Comparison of ENCODE assay signal across 8 cellular contexts in the genomic region with DNA sequence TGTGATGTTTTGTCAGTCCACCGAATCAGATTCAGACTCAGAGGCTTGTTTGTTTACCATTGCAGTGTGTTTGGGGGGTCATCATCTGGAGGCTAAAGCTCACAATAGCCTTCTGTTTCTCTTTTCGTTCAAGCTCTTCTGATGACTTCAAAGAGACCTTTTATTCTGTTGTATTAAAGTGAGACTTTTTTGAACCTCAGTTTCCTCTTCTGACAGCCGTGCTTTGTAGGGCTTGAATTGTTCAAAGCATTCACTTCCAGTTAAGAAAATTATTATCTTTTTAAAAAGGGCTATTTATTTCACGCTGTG. TPM values are rescaled to one million over a fixed set of nuclear protein-coding genes. Genes with fewer than 3 reads are reported as not detected.
DNase-seq lines count a peak whose midpoint lies in the region; TF ChIP-seq lines count a peak whose summit lies in the region.

No MANE protein-coding gene starts in this region.

- H3K4me3 ChIP-seq in Caco-2 (ENCODE audit: low read depth, low read length): peak overlapping the region; percentile 73
- H3K4me3 ChIP-seq in epithelial cell of esophagus (ENCODE audit: low read length): peak overlapping the region; percentile 73

- no peaks in the 10 kb centered on the region for H3K36me3 ChIP-seq in Caco-2 (ENCODE audit: control insufficient read depth, insufficient read depth, low read length)

- intact Hi-C loops in Caco-2 (cut with micrococcal nuclease; ENCODE audit: unreplicated experiment): no loop called here

- BruUV-seq in Caco-2 (replicated peaks; lab: Mats Ljungman, UMichigan): no TSS peak

- H3K9me3 ChIP-seq in Caco-2: no peaks in the 10 kb centered on the region

- POLR2A ChIA-PET in Caco-2 (lab: Charles Lee): no interaction called here

- no peaks in the 10 kb centered on the region for H3K9me3 Mint-ChIP-seq in Caco-2 (ENCODE audit: unreplicated experiment)
- H3K9me3 Mint-ChIP-seq in osteocyte (ENCODE audit: unreplicated experiment): no peaks in the 10 kb centered on the region

- no peaks in the 10 kb centered on the region for H3K27me3 Mint-ChIP-seq in Caco-2 (ENCODE audit: insufficient read depth, unreplicated experiment)
- no peaks in the 10 kb centered on the region for H3K27me3 Mint-ChIP-seq in osteocyte (ENCODE audit: unreplicated experiment)

- peak overlapping the region; percentile 89 for H3K4me3 Mint-ChIP-seq in Caco-2 (ENCODE audit: unreplicated experiment)
- H3K4me3 Mint-ChIP-seq in osteocyte (ENCODE audit: unreplicated experiment): peak overlapping the region; percentile 99

- H3K27ac Mint-ChIP-seq in Caco-2 (ENCODE audit: unreplicated experiment) (no peak overlapping the region), osteocyte (ENCODE audit: unreplicated experiment) (peak overlapping the region; percentile 98)

- H3K27me3 ChIP-seq in Caco-2 (replicated peaks; ENCODE audit: control insufficient read depth, insufficient read depth, low read length): no peaks in the 10 kb centered on the region; the same call in 1 of the 2 replicates

- H3K36me3 Mint-ChIP-seq in Caco-2 (ENCODE audit: insufficient read depth, unreplicated experiment): peaks cover under 1% of the 10 kb centered on the region
- H3K36me3 Mint-ChIP-seq in osteocyte (ENCODE audit: unreplicated experiment): peaks cover 5% of the 10 kb centered on the region

- H3K4me1 ChIP-seq in Caco-2: no peaks in the 10 kb centered on the region

- DNase-seq in Caco-2: no peak
- DNase-seq in OCI-M1 (lab: John Stamatoyannopoulos, UW): peak; percentile 52
- no peak for DNase-seq in epithelial cell of esophagus (ENCODE audit: low read depth)
- no peak for DNase-seq in osteocyte (ENCODE audit: extremely low spot score, unreplicated experiment)
- DNase-seq in cerebellum (ENCODE audit: low spot score): no peak
- DNase-seq in COR-L47 (lab: John Stamatoyannopoulos, UW): no peak
- DNase-seq in HK-2 (ENCODE audit: unreplicated experiment): no peak
- DNase-seq in islet precursor cell: no peak

- CTCF ChIA-PET in Caco-2 (lab: Charles Lee): interaction anchor here (0.6 to 1.4 kb wide), 4 partner anchors 28 to 82 kb away, joined by 3 to 11 read pairs (median 4); a partner anchor contains a TSS

- no peak for TF ChIP-seq CTCF in Caco-2 (IDR thresholded peaks at IDR 0.05; ENCODE audit: insufficient read depth in 1 of 2, low read depth in 1 of 2, low read length in 1 of 2, severe bottlenecking in 1 of 2, unreplicated experiment in 1 of 2)
- TF ChIP-seq CTCF in epithelial cell of esophagus (IDR thresholded peaks at IDR 0.05; ENCODE audit: insufficient read depth, low read depth, low read length, missing control alignments): no peak
- TF ChIP-seq CTCF in osteocyte (IDR thresholded peaks at IDR 0.05): no peak

- H3K4me1 Mint-ChIP-seq in Caco-2 (ENCODE audit: low read depth, unreplicated experiment) (peaks cover 13% of the 10 kb centered on the region), osteocyte (ENCODE audit: unreplicated experiment) (peaks cover 52% of the 10 kb centered on the region)

RNA-seq across cellular contexts. Expression of a gene that starts 1.3 kb away (rescaled TPM):
- total RNA-seq in Caco-2 (2022) (8.8 and 9.1 TPM in 2 replicates), osteocyte (37.0 and 39.1 TPM in 2 replicates), cerebellum (39.8 TPM)

RNA-seq across cellular contexts. Expression of a gene that starts 27.6 kb away (rescaled TPM):
- total RNA-seq in Caco-2 (2022): 8.2 and 13.2 TPM in 2 replicates
- 3.2 and 7.7 TPM in 2 replicates for total RNA-seq in osteocyte
- 6.8 TPM for total RNA-seq in cerebellum

RNA-seq across cellular contexts. Expression of a gene that starts 27.9 kb away (rescaled TPM):
- total RNA-seq in Caco-2 (2022) (19.2 and 24.7 TPM in 2 replicates), osteocyte (14.2 and 17.9 TPM in 2 replicates), cerebellum (15.8 TPM)
